Comparison of ENCODE assay signal across 1 cellular context in the genomic region with DNA sequence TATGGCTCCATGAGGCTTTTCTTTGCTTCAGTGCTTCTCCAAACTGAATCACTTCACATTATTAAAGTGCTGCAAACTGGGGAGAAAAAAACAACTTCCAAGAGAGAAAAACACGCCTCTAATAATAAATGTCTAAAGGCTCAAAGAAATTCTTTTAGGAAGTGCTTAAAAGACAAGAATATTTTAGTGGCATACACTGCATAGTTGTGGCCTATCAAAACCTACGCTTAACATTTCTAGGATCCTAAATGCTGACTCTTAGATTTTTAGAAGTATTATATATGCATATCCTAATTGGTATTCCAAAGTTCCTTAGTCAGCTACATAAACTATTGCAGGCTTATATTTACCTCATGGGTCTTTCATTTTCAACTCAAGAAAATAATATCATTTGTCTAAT.
TF ChIP-seq lines count a peak whose summit lies in the region.

No MANE protein-coding gene starts in this region.

TF ChIP-seq in SK-N-SH treated with all-trans-retinoic acid at 6 μM for 48 hours, 23 proteins besides CTCF, POLR2A, EP300 and RAD21 (continued from another document):
- TF ChIP-seq, protein P1, sequence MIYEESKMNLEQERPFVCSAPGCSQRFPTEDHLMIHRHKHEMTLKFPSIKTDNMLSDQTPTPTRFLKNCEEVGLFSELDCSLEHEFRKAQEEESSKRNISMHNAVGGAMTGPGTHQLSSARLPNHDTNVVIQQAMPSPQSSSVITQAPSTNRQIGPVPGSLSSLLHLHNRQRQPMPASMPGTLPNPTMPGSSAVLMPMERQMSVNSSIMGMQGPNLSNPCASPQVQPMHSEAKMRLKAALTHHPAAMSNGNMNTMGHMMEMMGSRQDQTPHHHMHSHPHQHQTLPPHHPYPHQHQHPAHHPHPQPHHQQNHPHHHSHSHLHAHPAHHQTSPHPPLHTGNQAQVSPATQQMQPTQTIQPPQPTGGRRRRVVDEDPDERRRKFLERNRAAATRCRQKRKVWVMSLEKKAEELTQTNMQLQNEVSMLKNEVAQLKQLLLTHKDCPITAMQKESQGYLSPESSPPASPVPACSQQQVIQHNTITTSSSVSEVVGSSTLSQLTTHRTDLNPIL (CRISPR knock-in tag; IDR thresholded peaks at IDR 0.05; ENCODE audit: low read depth), result no peak
- no peak for TF ChIP-seq ZFP3 (CRISPR knock-in tag; IDR thresholded peaks at IDR 0.05)
- TF ChIP-seq SNAI2 (CRISPR knock-in tag; IDR thresholded peaks at IDR 0.05), result no peak
- no peak for TF ChIP-seq TCF4 (CRISPR knock-in tag; IDR thresholded peaks at IDR 0.05; ENCODE audit: borderline replicate concordance)
- no peak for TF ChIP-seq GLIS3 (CRISPR knock-in tag; IDR thresholded peaks at IDR 0.05)
- TF ChIP-seq CSDC2 (CRISPR knock-in tag; IDR thresholded peaks at IDR 0.05), result no peak
- no peak for TF ChIP-seq TOX (CRISPR knock-in tag; IDR thresholded peaks at IDR 0.05; ENCODE audit: borderline replicate concordance)
- no peak for TF ChIP-seq RARB (CRISPR knock-in tag; IDR thresholded peaks at IDR 0.05)
- TF ChIP-seq ZNF70 (CRISPR knock-in tag; IDR thresholded peaks at IDR 0.05), result no peak
- TF ChIP-seq, protein P2, sequence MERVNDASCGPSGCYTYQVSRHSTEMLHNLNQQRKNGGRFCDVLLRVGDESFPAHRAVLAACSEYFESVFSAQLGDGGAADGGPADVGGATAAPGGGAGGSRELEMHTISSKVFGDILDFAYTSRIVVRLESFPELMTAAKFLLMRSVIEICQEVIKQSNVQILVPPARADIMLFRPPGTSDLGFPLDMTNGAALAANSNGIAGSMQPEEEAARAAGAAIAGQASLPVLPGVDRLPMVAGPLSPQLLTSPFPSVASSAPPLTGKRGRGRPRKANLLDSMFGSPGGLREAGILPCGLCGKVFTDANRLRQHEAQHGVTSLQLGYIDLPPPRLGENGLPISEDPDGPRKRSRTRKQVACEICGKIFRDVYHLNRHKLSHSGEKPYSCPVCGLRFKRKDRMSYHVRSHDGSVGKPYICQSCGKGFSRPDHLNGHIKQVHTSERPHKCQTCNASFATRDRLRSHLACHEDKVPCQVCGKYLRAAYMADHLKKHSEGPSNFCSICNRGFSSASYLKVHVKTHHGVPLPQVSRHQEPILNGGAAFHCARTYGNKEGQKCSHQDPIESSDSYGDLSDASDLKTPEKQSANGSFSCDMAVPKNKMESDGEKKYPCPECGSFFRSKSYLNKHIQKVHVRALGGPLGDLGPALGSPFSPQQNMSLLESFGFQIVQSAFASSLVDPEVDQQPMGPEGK (CRISPR knock-in tag; IDR thresholded peaks at IDR 0.05; ENCODE audit: borderline replicate concordance), result no peak
- TF ChIP-seq, protein P3, sequence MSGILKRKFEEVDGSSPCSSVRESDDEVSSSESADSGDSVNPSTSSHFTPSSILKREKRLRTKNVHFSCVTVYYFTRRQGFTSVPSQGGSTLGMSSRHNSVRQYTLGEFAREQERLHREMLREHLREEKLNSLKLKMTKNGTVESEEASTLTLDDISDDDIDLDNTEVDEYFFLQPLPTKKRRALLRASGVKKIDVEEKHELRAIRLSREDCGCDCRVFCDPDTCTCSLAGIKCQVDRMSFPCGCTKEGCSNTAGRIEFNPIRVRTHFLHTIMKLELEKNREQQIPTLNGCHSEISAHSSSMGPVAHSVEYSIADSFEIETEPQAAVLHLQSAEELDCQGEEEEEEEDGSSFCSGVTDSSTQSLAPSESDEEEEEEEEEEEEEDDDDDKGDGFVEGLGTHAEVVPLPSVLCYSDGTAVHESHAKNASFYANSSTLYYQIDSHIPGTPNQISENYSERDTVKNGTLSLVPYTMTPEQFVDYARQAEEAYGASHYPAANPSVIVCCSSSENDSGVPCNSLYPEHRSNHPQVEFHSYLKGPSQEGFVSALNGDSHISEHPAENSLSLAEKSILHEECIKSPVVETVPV (CRISPR knock-in tag; IDR thresholded peaks at IDR 0.05), result no peak
- no peak for TF ChIP-seq ZNF8 (CRISPR knock-in tag; IDR thresholded peaks at IDR 0.05)
